In genomic region chr11:65329944-65330403, GRCh38 we compare ENCODE assay signal across 8 cellular contexts. TPM values are rescaled to one million over a fixed set of nuclear protein-coding genes. Genes with fewer than 3 reads are reported as not detected.
DNase-seq lines count a peak whose midpoint lies in the region; ATAC-seq and TF ChIP-seq lines count a peak whose summit lies in the region.

No MANE protein-coding gene starts in this region.

- H3K27ac ChIP-seq in MM.1S (ENCODE audit: low read length) (no peak overlapping the region), RWPE2 (ENCODE audit: poor library complexity, severe bottlenecking) (peak overlapping the region; percentile 21), osteoblast (ENCODE audit: low read depth, low read length) (no peak overlapping the region), testis (no peak overlapping the region)

- H2AFZ ChIP-seq in MM.1S (ENCODE audit: low read length) (peak overlapping the region; percentile 33), osteoblast (ENCODE audit: low read length) (peak overlapping the region; percentile 53)

- peak overlapping the region; percentile 42; the same call in 1 of the 2 replicates for H3K4me2 ChIP-seq in MM.1S (ENCODE audit: low read depth, low read length)
- peak overlapping the region; percentile 56 for H3K4me2 ChIP-seq in osteoblast (ENCODE audit: insufficient read depth, low read length)

- peak; percentile 49; the same call in 2 of the 3 replicates for ATAC-seq in RWPE2 (ENCODE audit: low read depth)
- no peak for ATAC-seq in HG03175 (IDR thresholded peaks at IDR 0.05; ENCODE audit: unreplicated experiment)

- H3F3A ChIP-seq in MM.1S (ENCODE audit: insufficient read depth, low read length), result no peaks in the 10 kb centered on the region

- 5 to 9% methylated on average over 13 of the region's 13 CpGs for WGBS in testis, 2 donors

- no peaks in the 10 kb centered on the region for H3K36me3 ChIP-seq in MM.1S (replicated peaks; ENCODE audit: insufficient read depth, low read length)
- H3K36me3 ChIP-seq in RWPE2 (ENCODE audit: low read depth), result no peaks in the 10 kb centered on the region
- H3K36me3 ChIP-seq in osteoblast (ENCODE audit: insufficient read depth, low read length), result no peaks in the 10 kb centered on the region
- H3K36me3 ChIP-seq in testis (ENCODE audit: low read depth, missing control alignments), result no peaks in the 10 kb centered on the region

- H3K27me3 ChIP-seq in MM.1S (replicated peaks; ENCODE audit: insufficient read depth, low read length) (no peaks in the 10 kb centered on the region), RWPE2 (ENCODE audit: insufficient read depth, poor library complexity, severe bottlenecking) (no peaks in the 10 kb centered on the region), osteoblast (ENCODE audit: insufficient read depth, low read length) (no peaks in the 10 kb centered on the region), testis (no peaks in the 10 kb centered on the region)

- H3K9me2 ChIP-seq in MM.1S (replicated peaks; ENCODE audit: insufficient read depth, low read length), result no peaks in the 10 kb centered on the region

- no peak for TF ChIP-seq POLR2A in testis (IDR thresholded peaks at IDR 0.05)

- H3K4me1 ChIP-seq in MM.1S (ENCODE audit: low read length) (peaks cover 10% of the 10 kb centered on the region), RWPE2 (ENCODE audit: insufficient read depth, poor library complexity, severe bottlenecking) (peaks cover 4% of the 10 kb centered on the region), osteoblast (ENCODE audit: insufficient read depth, low read length) (peaks cover 10% of the 10 kb centered on the region), testis (peaks cover 6% of the 10 kb centered on the region)

- H3K79me2 ChIP-seq in MM.1S (ENCODE audit: low read length) (peaks cover 13% of the 10 kb centered on the region), osteoblast (ENCODE audit: insufficient read depth, low read length) (peaks cover 13% of the 10 kb centered on the region)

- H3K9me3 ChIP-seq in MM.1S (replicated peaks; ENCODE audit: insufficient read depth, low read length), result no peaks in the 10 kb centered on the region
- no peaks in the 10 kb centered on the region for H3K9me3 ChIP-seq in RWPE2 (ENCODE audit: severe bottlenecking)
- no peaks in the 10 kb centered on the region for H3K9me3 ChIP-seq in osteoblast (ENCODE audit: low read depth, low read length)
- H3K9me3 ChIP-seq in testis, result no peaks in the 10 kb centered on the region

- peak; percentile 80 for TF ChIP-seq CTCF in MM.1S (IDR thresholded peaks at IDR 0.05; ENCODE audit: low read length)
- peak; percentile 89 for TF ChIP-seq CTCF in RWPE2 (IDR thresholded peaks at IDR 0.05; ENCODE audit: poor library complexity, severe bottlenecking)
- peak; percentile 89 for TF ChIP-seq CTCF in osteoblast (IDR thresholded peaks at IDR 0.05; ENCODE audit: extremely low read depth, low read depth, low read length)
- TF ChIP-seq CTCF in testis (IDR thresholded peaks at IDR 0.05), result peak; percentile 78 to 90 (median 90)

- H3K9ac ChIP-seq in MM.1S (ENCODE audit: low read length), result no peak overlapping the region

- intact Hi-C loops in testis (cut with DNase I; ENCODE audit: low total_unique reads), result no loop called here

- H4K20me1 ChIP-seq in MM.1S (ENCODE audit: insufficient read depth, low read length) (no peaks in the 10 kb centered on the region), osteoblast (ENCODE audit: insufficient read depth, low read length) (peaks cover 8% of the 10 kb centered on the region)

- H3K4me3 ChIP-seq in MM.1S (ENCODE audit: low read length), result no peak overlapping the region
- no peak overlapping the region for H3K4me3 ChIP-seq in RWPE2 (ENCODE audit: severe bottlenecking)
- no peak overlapping the region for H3K4me3 ChIP-seq in osteoblast (ENCODE audit: insufficient read depth, low read length)
- no peak overlapping the region for H3K4me3 ChIP-seq in testis

- peak; percentile 80 for DNase-seq in DMS153 treated with DMSO at 0.1 percent for 48 hours (lab: John Stamatoyannopoulos, UW; ENCODE audit: unreplicated experiment)
- DNase-seq in MM.1S, result peak; percentile 90
- DNase-seq in RWPE2 (ENCODE audit: low spot score), result peak; percentile 84
- DNase-seq in activated T-helper 9 cell treated with anti-CD3 and anti-CD28 coated beads, Interleukin-2, amount 50 U/mL, for 16 hours (ENCODE audit: low read depth), result peak; percentile 70
- peak; percentile 81 for DNase-seq in foreskin melanocyte
- DNase-seq in osteoblast (ENCODE audit: insufficient read length, low spot score, missing footprints), result peak; percentile 86
- DNase-seq in testis, result peak; percentile 98

RNA-seq across cellular contexts. Expression of gene DPF2, which starts 3.7 kb away (rescaled TPM):
- total RNA-seq in osteoblast, result 44.2 and 48.1 TPM in 2 replicates
- 10 to 100 TPM; 86.8 to 91.2 TPM for total RNA-seq in testis
- polyA plus RNA-seq in testis (ENCODE audit: insufficient read depth, low read depth, low replicate concordance), result 94.5 TPM

RNA-seq across cellular contexts. Expression of gene CDC42EP2, which starts 15.3 kb away (rescaled TPM):
- total RNA-seq in osteoblast, result 15.0 and 15.6 TPM in 2 replicates
- total RNA-seq in testis, result 1 to 10 TPM; 3.5 to 4.4 TPM
- 5.1 TPM for polyA plus RNA-seq in testis (ENCODE audit: insufficient read depth, low read depth, low replicate concordance)

RNA-seq across cellular contexts. Expression of gene TIGD3, which starts 24.6 kb away (rescaled TPM):
- total RNA-seq in osteoblast, result not detected in 2 replicates
- total RNA-seq in testis, result 1 to 10 TPM; 5.3 to 7.6 TPM
- 7.1 TPM for polyA plus RNA-seq in testis (ENCODE audit: insufficient read depth, low read depth, low replicate concordance)

RNA-seq across cellular contexts. Expression of gene SLC25A45, which starts 52.5 kb away (rescaled TPM):
- total RNA-seq in osteoblast (4.1 and 4.3 TPM in 2 replicates), testis (10 to 100 TPM; 10.1 to 10.6 TPM)
- polyA plus RNA-seq in testis (ENCODE audit: insufficient read depth, low read depth, low replicate concordance), result 8.0 TPM

RNA-seq across cellular contexts. Expression of gene FRMD8, which starts 56.5 kb away (rescaled TPM):
- total RNA-seq in osteoblast, result 62.2 and 78.2 TPM in 2 replicates
- 100 to 1,000 TPM in 1 of 2 donors, 10 to 100 TPM in 1; 92.5 to 118 TPM for total RNA-seq in testis
- polyA plus RNA-seq in testis (ENCODE audit: insufficient read depth, low read depth, low replicate concordance), result 31.4 TPM
